1 cellular context compared by ENCODE assay signal in the genomic region with DNA sequence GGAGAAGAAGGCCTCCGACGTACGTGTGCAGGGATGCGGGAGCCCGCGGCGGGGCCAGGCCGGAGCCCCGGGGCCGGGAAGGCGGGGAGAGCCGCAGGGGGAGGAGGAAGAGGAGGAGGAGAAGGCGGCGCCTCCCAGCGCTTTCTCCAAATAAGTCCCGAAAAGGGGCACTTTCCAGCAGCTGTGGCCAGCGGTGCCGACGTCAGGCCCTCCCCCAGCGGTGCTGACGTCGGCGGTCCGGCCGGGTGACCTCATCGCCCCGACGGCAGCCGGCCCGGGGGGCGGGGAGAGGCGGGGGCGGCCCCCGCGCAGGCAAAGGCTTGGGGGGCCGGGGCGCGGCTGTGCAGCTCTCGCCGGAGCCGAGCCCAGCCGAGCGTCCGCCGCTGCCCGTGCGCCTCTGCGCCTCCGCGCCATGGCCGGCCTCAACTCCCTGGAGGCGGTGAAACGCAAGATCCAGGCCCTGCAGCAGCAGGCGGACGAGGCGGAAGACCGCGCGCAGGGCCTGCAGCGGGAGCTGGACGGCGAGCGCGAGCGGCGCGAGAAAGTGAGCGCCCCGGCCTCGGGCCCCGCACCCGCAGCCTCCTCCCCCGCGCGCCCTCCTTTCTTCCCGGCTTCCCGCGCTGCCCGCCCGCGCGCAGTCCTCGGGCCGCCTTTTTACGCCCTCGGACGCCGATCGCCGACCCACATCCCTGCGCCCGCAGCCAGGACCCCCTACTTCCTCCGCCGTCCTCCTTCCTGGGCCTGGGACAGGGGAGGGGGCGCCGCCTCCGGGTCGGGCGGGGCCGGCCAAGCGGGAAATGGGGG.
TF ChIP-seq lines count a peak whose summit lies in the region.

Gene TPM4, plus strand, starts transcription at position 342 of the 804 bp plus-strand sequence. Its CDS starts 71 bp downstream, at position 413.

TF ChIP-seq in HEK293, 187 proteins besides CTCF, POLR2A, EP300 and RAD21 (continued from another document and continues in another):
- no peak for TF ChIP-seq TSHZ1 (tag by site-specific recombination; IDR thresholded peaks at IDR 0.05; ENCODE audit: borderline replicate concordance)
- no peak for TF ChIP-seq GFI1B (tag by site-specific recombination; IDR thresholded peaks at IDR 0.05)
- no peak for TF ChIP-seq ZNF416 (tag by site-specific recombination; IDR thresholded peaks at IDR 0.05)
- TF ChIP-seq ZNF24 (tag by site-specific recombination; IDR thresholded peaks at IDR 0.05) = no peak
- TF ChIP-seq, protein P1, sequence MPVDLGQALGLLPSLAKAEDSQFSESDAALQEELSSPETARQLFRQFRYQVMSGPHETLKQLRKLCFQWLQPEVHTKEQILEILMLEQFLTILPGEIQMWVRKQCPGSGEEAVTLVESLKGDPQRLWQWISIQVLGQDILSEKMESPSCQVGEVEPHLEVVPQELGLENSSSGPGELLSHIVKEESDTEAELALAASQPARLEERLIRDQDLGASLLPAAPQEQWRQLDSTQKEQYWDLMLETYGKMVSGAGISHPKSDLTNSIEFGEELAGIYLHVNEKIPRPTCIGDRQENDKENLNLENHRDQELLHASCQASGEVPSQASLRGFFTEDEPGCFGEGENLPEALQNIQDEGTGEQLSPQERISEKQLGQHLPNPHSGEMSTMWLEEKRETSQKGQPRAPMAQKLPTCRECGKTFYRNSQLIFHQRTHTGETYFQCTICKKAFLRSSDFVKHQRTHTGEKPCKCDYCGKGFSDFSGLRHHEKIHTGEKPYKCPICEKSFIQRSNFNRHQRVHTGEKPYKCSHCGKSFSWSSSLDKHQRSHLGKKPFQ (tag by site-specific recombination; IDR thresholded peaks at IDR 0.05) = no peak
- no peak for TF ChIP-seq ZBTB7A (tag by site-specific recombination; IDR thresholded peaks at IDR 0.05; ENCODE audit: low read depth)
- no peak for TF ChIP-seq MEIS1 (CRISPR knock-in tag; IDR thresholded peaks at IDR 0.05; ENCODE audit: borderline replicate concordance)
- TF ChIP-seq ZNF654 (tag by site-specific recombination; IDR thresholded peaks at IDR 0.05; ENCODE audit: low read depth) = no peak
- no peak for TF ChIP-seq HOXD13 (CRISPR knock-in tag; IDR thresholded peaks at IDR 0.05; ENCODE audit: borderline replicate concordance)
- no peak for TF ChIP-seq ZNF626 (tag by site-specific recombination; IDR thresholded peaks at IDR 0.05)
- TF ChIP-seq ZNF335 (tag by site-specific recombination; conservative IDR thresholded peaks at IDR 0.05) = no peak
- TF ChIP-seq PRDM1 (tag by site-specific recombination; IDR thresholded peaks at IDR 0.05) = peak; percentile 82
- TF ChIP-seq, protein P2, sequence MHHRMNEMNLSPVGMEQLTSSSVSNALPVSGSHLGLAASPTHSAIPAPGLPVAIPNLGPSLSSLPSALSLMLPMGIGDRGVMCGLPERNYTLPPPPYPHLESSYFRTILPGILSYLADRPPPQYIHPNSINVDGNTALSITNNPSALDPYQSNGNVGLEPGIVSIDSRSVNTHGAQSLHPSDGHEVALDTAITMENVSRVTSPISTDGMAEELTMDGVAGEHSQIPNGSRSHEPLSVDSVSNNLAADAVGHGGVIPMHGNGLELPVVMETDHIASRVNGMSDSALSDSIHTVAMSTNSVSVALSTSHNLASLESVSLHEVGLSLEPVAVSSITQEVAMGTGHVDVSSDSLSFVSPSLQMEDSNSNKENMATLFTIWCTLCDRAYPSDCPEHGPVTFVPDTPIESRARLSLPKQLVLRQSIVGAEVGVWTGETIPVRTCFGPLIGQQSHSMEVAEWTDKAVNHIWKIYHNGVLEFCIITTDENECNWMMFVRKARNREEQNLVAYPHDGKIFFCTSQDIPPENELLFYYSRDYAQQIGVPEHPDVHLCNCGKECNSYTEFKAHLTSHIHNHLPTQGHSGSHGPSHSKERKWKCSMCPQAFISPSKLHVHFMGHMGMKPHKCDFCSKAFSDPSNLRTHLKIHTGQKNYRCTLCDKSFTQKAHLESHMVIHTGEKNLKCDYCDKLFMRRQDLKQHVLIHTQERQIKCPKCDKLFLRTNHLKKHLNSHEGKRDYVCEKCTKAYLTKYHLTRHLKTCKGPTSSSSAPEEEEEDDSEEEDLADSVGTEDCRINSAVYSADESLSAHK (tag by site-specific recombination; IDR thresholded peaks at IDR 0.05) = no peak
- no peak for TF ChIP-seq SALL2 (tag by site-specific recombination; IDR thresholded peaks at IDR 0.05; ENCODE audit: borderline replicate concordance)
- TF ChIP-seq ZNF510 (tag by site-specific recombination; IDR thresholded peaks at IDR 0.05; ENCODE audit: insufficient replicate concordance) = no peak
- TF ChIP-seq ZNF350 (tag by site-specific recombination; IDR thresholded peaks at IDR 0.05) = no peak
- TF ChIP-seq KLF7 (tag by site-specific recombination; IDR thresholded peaks at IDR 0.05; ENCODE audit: borderline replicate concordance) = no peak
- peak; percentile 33; the same call in 1 of the 2 replicates for TF ChIP-seq PRDM10 (tag by site-specific recombination; IDR thresholded peaks at IDR 0.05)
- TF ChIP-seq, protein P3, sequence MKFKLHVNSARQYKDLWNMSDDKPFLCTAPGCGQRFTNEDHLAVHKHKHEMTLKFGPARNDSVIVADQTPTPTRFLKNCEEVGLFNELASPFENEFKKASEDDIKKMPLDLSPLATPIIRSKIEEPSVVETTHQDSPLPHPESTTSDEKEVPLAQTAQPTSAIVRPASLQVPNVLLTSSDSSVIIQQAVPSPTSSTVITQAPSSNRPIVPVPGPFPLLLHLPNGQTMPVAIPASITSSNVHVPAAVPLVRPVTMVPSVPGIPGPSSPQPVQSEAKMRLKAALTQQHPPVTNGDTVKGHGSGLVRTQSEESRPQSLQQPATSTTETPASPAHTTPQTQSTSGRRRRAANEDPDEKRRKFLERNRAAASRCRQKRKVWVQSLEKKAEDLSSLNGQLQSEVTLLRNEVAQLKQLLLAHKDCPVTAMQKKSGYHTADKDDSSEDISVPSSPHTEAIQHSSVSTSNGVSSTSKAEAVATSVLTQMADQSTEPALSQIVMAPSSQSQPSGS (tag by site-specific recombination; IDR thresholded peaks at IDR 0.05; ENCODE audit: low read depth) = peak; percentile 87
- no peak for TF ChIP-seq ZNF707 (tag by site-specific recombination; IDR thresholded peaks at IDR 0.05)
- 0 out of 2 replicates have a peak, but pooled peaks have one; percentile 1 for TF ChIP-seq ZNF777 (tag by site-specific recombination; IDR thresholded peaks at IDR 0.05; ENCODE audit: borderline replicate concordance)
- no peak for TF ChIP-seq PRDM2 (tag by site-specific recombination; IDR thresholded peaks at IDR 0.05; ENCODE audit: borderline replicate concordance)
- TF ChIP-seq ZNF580 (tag by site-specific recombination; IDR thresholded peaks at IDR 0.05) = no peak
- TF ChIP-seq ZNF221 (tag by site-specific recombination; IDR thresholded peaks at IDR 0.05; ENCODE audit: borderline replicate concordance) = no peak
- TF ChIP-seq, protein P4, sequence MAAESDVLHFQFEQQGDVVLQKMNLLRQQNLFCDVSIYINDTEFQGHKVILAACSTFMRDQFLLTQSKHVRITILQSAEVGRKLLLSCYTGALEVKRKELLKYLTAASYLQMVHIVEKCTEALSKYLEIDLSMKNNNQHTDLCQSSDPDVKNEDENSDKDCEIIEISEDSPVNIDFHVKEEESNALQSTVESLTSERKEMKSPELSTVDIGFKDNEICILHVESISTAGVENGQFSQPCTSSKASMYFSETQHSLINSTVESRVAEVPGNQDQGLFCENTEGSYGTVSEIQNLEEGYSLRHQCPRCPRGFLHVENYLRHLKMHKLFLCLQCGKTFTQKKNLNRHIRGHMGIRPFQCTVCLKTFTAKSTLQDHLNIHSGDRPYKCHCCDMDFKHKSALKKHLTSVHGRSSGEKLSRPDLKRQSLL (tag by site-specific recombination; IDR thresholded peaks at IDR 0.05) = peak; percentile 84
- peak; percentile 62; the same call in 1 of the 2 replicates for TF ChIP-seq ZXDB (tag by site-specific recombination; IDR thresholded peaks at IDR 0.05)
- no peak for TF ChIP-seq KLF16 (tag by site-specific recombination; IDR thresholded peaks at IDR 0.05)
- no peak for TF ChIP-seq TRIM28 (IDR thresholded peaks at IDR 0.05; ENCODE audit: borderline replicate concordance, low read length)
- TF ChIP-seq ZNF19 (tag by site-specific recombination; IDR thresholded peaks at IDR 0.05; ENCODE audit: low read depth) = no peak
- TF ChIP-seq ZNF341 (tag by site-specific recombination; IDR thresholded peaks at IDR 0.05; ENCODE audit: low read depth) = peak; percentile 60
- TF ChIP-seq ZNF623 (tag by site-specific recombination; IDR thresholded peaks at IDR 0.05) = no peak
- TF ChIP-seq ZNF324 (tag by site-specific recombination; IDR thresholded peaks at IDR 0.05) = no peak
- TF ChIP-seq IKZF3 (tag by site-specific recombination; IDR thresholded peaks at IDR 0.05) = peak; percentile 93
- TF ChIP-seq ZIC2 (tag by site-specific recombination; IDR thresholded peaks at IDR 0.05) = peak; percentile 49
